In the genomic region with DNA sequence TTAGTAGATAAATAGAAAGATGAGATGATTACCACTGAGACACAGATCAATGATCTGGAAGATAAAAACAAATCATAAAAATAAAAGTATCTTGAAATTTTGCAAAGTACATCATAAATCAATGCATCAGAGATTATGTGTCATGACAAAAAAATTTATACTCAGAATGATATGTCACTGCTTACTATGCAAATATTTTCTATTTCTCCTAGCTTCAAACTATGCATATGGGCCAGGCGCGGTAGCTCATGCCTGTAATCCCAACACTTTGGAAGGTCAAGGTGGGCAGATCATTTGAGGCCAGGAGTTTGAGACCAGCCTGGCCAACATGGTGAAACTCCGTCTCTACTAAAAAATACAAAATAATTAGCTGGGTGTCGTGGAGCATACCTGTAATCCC, we compare ENCODE assay signal across 24 cellular contexts.
"Had no signal": no experiment of that assay in that cellular context is flagged by ENCODE, and none has a peak within 500 bp of the region (broad histone marks: within the 10 kb centered on the region; RNA-seq: fewer than 3 reads in every experiment).

No MANE protein-coding gene starts in this region.

- DNase-seq: natural killer cell; occipital lobe; ovary; posterior cingulate gyrus; psoas muscle; right cardiac atrium; right lobe of liver; sigmoid colon; stimulated activated CD4-positive, alpha-beta T cell treated with anti-CD3 and anti-CD28 coated beads, Interleukin-15, amount 100 ng/mL, for 24 hours; stimulated activated CD4-positive, alpha-beta T cell treated with anti-CD3 and anti-CD28 coated beads, Interleukin-2, amount 100 ng/mL, for 24 hours; stimulated activated CD4-positive, alpha-beta T cell treated with anti-CD3 and anti-CD28 coated beads, Interleukin-2, amount 100 ng/mL, for 48 hours; stimulated activated CD4-positive, alpha-beta T cell treated with anti-CD3 and anti-CD28 coated beads, Interleukin-4, amount 100 ng/mL, for 4 hours; stimulated activated CD8-positive, alpha-beta memory T cell treated with anti-CD3 and anti-CD28 coated beads, Interleukin-4, amount 100 ng/mL, for 48 hours; stimulated activated naive CD8-positive, alpha-beta T cell treated with anti-CD3 and anti-CD28 coated beads, Interleukin-15, amount 100 ng/mL, for 72 hours; stimulated activated naive CD8-positive, alpha-beta T cell treated with anti-CD3 and anti-CD28 coated beads, Interleukin-15, Interleukin-2, amounts not matched to agents 100 U/mL and 50 U/mL, for 24 hours; thyroid gland; upper lobe of left lung had no signal

- H3K9ac ChIP-seq: neural progenitor cell, parathyroid adenoma had no signal

- H3K27me3 ChIP-seq: neural progenitor cell, ovary, right lobe of liver, sigmoid colon, suprapubic skin, thyroid gland, tibial nerve, upper lobe of left lung, vagina had no signal

- H3K79me2 ChIP-seq: parathyroid adenoma had no signal

- H3K4me1 ChIP-seq: neural progenitor cell, parathyroid adenoma, psoas muscle, right lobe of liver, sigmoid colon, suprapubic skin, thyroid gland, tibial nerve, upper lobe of left lung, vagina had no signal

- H3K4me2 ChIP-seq: neural progenitor cell had no signal

- H3K4me3 ChIP-seq: neural progenitor cell, ovary, psoas muscle, right lobe of liver, sigmoid colon, suprapubic skin, thoracic aorta, thyroid gland, tibial nerve, upper lobe of left lung, vagina had no signal

- H3K9me3 ChIP-seq: ovary, psoas muscle, right lobe of liver, sigmoid colon, suprapubic skin, thoracic aorta, thyroid gland, tibial nerve, upper lobe of left lung, vagina had no signal

- H3K36me3 ChIP-seq: neural progenitor cell, ovary, right lobe of liver, sigmoid colon, suprapubic skin, thoracic aorta, thyroid gland, tibial nerve, upper lobe of left lung, vagina had no signal

- ATAC-seq: right cardiac atrium; stimulated activated memory B cell treated with anti-CD40 and anti-IgM and Interleukin-4, amounts not matched to agents 10 μg/mL and 1 μg/mL and 100 μg/mL, for 72 hours; stimulated activated naive CD8-positive, alpha-beta T cell treated with anti-CD3 and anti-CD28 coated beads, Interleukin-15, Interleukin-2, amounts not matched to agents 100 U/mL and 50 U/mL, for 24 hours had no signal

- H2AFZ ChIP-seq: neural progenitor cell, parathyroid adenoma had no signal

- H3K27ac ChIP-seq: neural progenitor cell, ovary, parathyroid adenoma, psoas muscle, right lobe of liver, sigmoid colon, suprapubic skin, thoracic aorta, thyroid gland, tibial nerve, upper lobe of left lung, vagina had no signal
